In genomic region chr13:46578590-46578975, GRCh38 we compare ENCODE assay signal across 11 cellular contexts. TPM values are rescaled to one million over a fixed set of nuclear protein-coding genes. Genes with fewer than 3 reads are reported as not detected.
DNase-seq lines count a peak whose midpoint lies in the region; ATAC-seq and TF ChIP-seq lines count a peak whose summit lies in the region.
"Had no signal": no experiment of that assay in that cellular context is flagged by ENCODE, and none has a peak within 500 bp of the region (broad histone marks: within the 10 kb centered on the region; RNA-seq: fewer than 3 reads in every experiment).

No MANE protein-coding gene starts in this region.

- CTCF ChIA-PET in HEK293 (lab: Yijun Ruan, JAX): no interaction called here
- CTCF ChIA-PET in activated B cell treated with CpG ODN at 0.5 μM for 24 hours (lab: Charles Lee): interaction anchor here (1.1 to 2.6 kb wide), 5 partner anchors 18 to 102 kb away, joined by 3 to 8 read pairs (median 4); no protein-coding TSS in a partner anchor

- intact Hi-C loops in activated B cell treated with CpG ODN at 0.5 μM for 24 hours (cut with micrococcal nuclease): loop anchor here (1.0 kb wide), 4 partner anchors 10 to 24 kb away; no protein-coding TSS in a partner anchor

- peaks cover 13% of the 10 kb centered on the region for H3K4me1 ChIP-seq in HEK293 (ENCODE audit: control insufficient read depth, insufficient read depth, low read length)

- no peaks in the 10 kb centered on the region for H3K9me3 ChIP-seq in HEK293 (ENCODE audit: control insufficient read depth, insufficient read depth, low read depth, low read length)

- ATAC-seq in activated B cell treated with CpG ODN at 0.5 μM for 24 hours (ENCODE audit: low read depth) (peak; percentile 78), esophagus mucosa (no peak)
- ATAC-seq in stimulated activated effector memory CD8-positive, alpha-beta T cell treated with anti-CD3 and anti-CD28 coated beads, Interleukin-12 subunit alpha, Interleukin-12 subunit beta, amount 100 ng/mL, for 72 hours: peak; percentile 69

- peak overlapping the region; percentile 65 for H3K4me3 Mint-ChIP-seq in activated B cell treated with CpG ODN at 0.5 μM for 24 hours
- H3K4me3 Mint-ChIP-seq in stimulated activated effector memory CD8-positive, alpha-beta T cell treated with anti-CD3 and anti-CD28 coated beads, Interleukin-12 subunit alpha, Interleukin-12 subunit beta, amount 100 ng/mL, for 72 hours: no peak overlapping the region

- POLR2A ChIA-PET in HEK293 (lab: Yijun Ruan, JAX) (no interaction called here), activated B cell treated with CpG ODN at 0.5 μM for 24 hours (lab: Charles Lee) (interaction anchor here (0.7 to 3.5 kb wide), 6 partner anchors 12 to 209 kb away, joined by 4 to 20 read pairs (median 9); partner anchors contain the start of gene LRCH1)

- no peaks in the 10 kb centered on the region for H3K27me3 Mint-ChIP-seq in activated B cell treated with CpG ODN at 0.5 μM for 24 hours

- H3K4me1 Mint-ChIP-seq in activated B cell treated with CpG ODN at 0.5 μM for 24 hours: peaks cover 87% of the 10 kb centered on the region
- peaks cover 43% of the 10 kb centered on the region for H3K4me1 Mint-ChIP-seq in stimulated activated effector memory CD8-positive, alpha-beta T cell treated with anti-CD3 and anti-CD28 coated beads, Interleukin-12 subunit alpha, Interleukin-12 subunit beta, amount 100 ng/mL, for 72 hours

- peak overlapping the region; percentile 90 for H3K27ac Mint-ChIP-seq in activated B cell treated with CpG ODN at 0.5 μM for 24 hours
- peak overlapping the region; percentile 27 for H3K27ac Mint-ChIP-seq in stimulated activated effector memory CD8-positive, alpha-beta T cell treated with anti-CD3 and anti-CD28 coated beads, Interleukin-12 subunit alpha, Interleukin-12 subunit beta, amount 100 ng/mL, for 72 hours

- TF ChIP-seq CTCF in HEK293 (tag by site-specific recombination; IDR thresholded peaks at IDR 0.05) (no peak), activated B cell treated with CpG ODN at 0.5 μM for 24 hours (IDR thresholded peaks at IDR 0.05) (no peak)

- H3K27ac ChIP-seq in HEK293 (ENCODE audit: extremely low read depth, low read depth, low read length): no peak overlapping the region

- H3K36me3 Mint-ChIP-seq in activated B cell treated with CpG ODN at 0.5 μM for 24 hours (ENCODE audit: low read depth): peaks cover 4% of the 10 kb centered on the region
- no peaks in the 10 kb centered on the region for H3K36me3 Mint-ChIP-seq in stimulated activated effector memory CD8-positive, alpha-beta T cell treated with anti-CD3 and anti-CD28 coated beads, Interleukin-12 subunit alpha, Interleukin-12 subunit beta, amount 100 ng/mL, for 72 hours

- H3K9me3 Mint-ChIP-seq in activated B cell treated with CpG ODN at 0.5 μM for 24 hours: no peaks in the 10 kb centered on the region
- no peaks in the 10 kb centered on the region for H3K9me3 Mint-ChIP-seq in stimulated activated effector memory CD8-positive, alpha-beta T cell treated with anti-CD3 and anti-CD28 coated beads, Interleukin-12 subunit alpha, Interleukin-12 subunit beta, amount 100 ng/mL, for 72 hours

- no peaks in the 10 kb centered on the region for H3K36me3 ChIP-seq in HEK293 (ENCODE audit: control insufficient read depth in 2 of 2, insufficient read depth in 1 of 2, low read length in 2 of 2)

- DNase-seq in activated CD4-positive, alpha-beta T cell treated with anti-CD3 and anti-CD28 coated beads for 48 hours: peak; percentile 13
- DNase-seq in activated CD4-positive, alpha-beta T cell treated with anti-CD3 and anti-CD28 coated beads for 4 hours: no peak
- DNase-seq in activated B cell treated with CpG ODN at 0.5 μM for 24 hours (peak; percentile 42), DMS153 (lab: John Stamatoyannopoulos, UW) (no peak), NCI-H1092 (lab: John Stamatoyannopoulos, UW) (no peak)
- DNase-seq in stimulated activated effector memory CD8-positive, alpha-beta T cell treated with anti-CD3 and anti-CD28 coated beads, Interleukin-12 subunit alpha, Interleukin-12 subunit beta, amount 100 ng/mL, for 72 hours (ENCODE audit: low spot score in 2 of 2): no peak
- DNase-seq: amniotic stem cell, MM.1S, SW 1271 had no signal

- no peak overlapping the region for H3K4me3 ChIP-seq in HEK293 (ENCODE audit: low read depth, low read length)

TF ChIP-seq in HEK293, 187 proteins besides CTCF, POLR2A, EP300 and RAD21:
- TF ChIP-seq ZNF623 (tag by site-specific recombination; IDR thresholded peaks at IDR 0.05) (no peak), GLI2 (tag by site-specific recombination; IDR thresholded peaks at IDR 0.05; ENCODE audit: borderline replicate concordance, low read depth) (no peak), KLF1 (tag by site-specific recombination; IDR thresholded peaks at IDR 0.05) (no peak), SCRT2 (tag by site-specific recombination; IDR thresholded peaks at IDR 0.05) (peak; percentile 94), GLI4 (tag by site-specific recombination; IDR thresholded peaks at IDR 0.05) (no peak), ZNF335 (tag by site-specific recombination; conservative IDR thresholded peaks at IDR 0.05) (no peak), ZFHX2 (tag by site-specific recombination; conservative IDR thresholded peaks at IDR 0.05) (peak; percentile 36), EGR2 (tag by site-specific recombination; IDR thresholded peaks at IDR 0.05; ENCODE audit: low read depth) (peak; percentile 60; the same call in 1 of the 2 replicates), ZNF580 (tag by site-specific recombination; IDR thresholded peaks at IDR 0.05) (no peak), ZNF223 (tag by site-specific recombination; IDR thresholded peaks at IDR 0.05) (no peak), SCRT1 (tag by site-specific recombination; IDR thresholded peaks at IDR 0.05; ENCODE audit: borderline replicate concordance) (peak; percentile 49; the same call in 1 of the 2 replicates)

RNA-seq across cellular contexts. Expression of gene LRCH1, which starts 25.6 kb away (rescaled TPM):
- 44.0 and 46.3 TPM in 2 replicates for total RNA-seq in activated B cell treated with CpG ODN at 0.5 μM for 24 hours
- total RNA-seq in esophagus mucosa: 7.0 TPM

Comparison
In these comparisons a context has a peak if more than half of its experiments do, and no peak if none do; other contexts are left out.
1. DNase-seq: peak in activated CD4-positive, alpha-beta T cell treated with anti-CD3 and anti-CD28 coated beads for 48 hours (single experiment) and activated B cell treated with CpG ODN at 0.5 μM for 24 hours (single experiment); none in activated CD4-positive, alpha-beta T cell treated with anti-CD3 and anti-CD28 coated beads for 4 hours (0 of 2), stimulated activated effector memory CD8-positive, alpha-beta T cell treated with anti-CD3 and anti-CD28 coated beads, Interleukin-12 subunit alpha, Interleukin-12 subunit beta, amount 100 ng/mL, for 72 hours (0 of 2), DMS153 (single experiment) and NCI-H1092 (single experiment).